ENCODE assay signal across 17 cellular contexts in genomic region chr10:7400068-7400824, GRCh38.
"Had no signal": no experiment of that assay in that cellular context is flagged by ENCODE, and none has a peak within 500 bp of the region (broad histone marks: within the 10 kb centered on the region; RNA-seq: fewer than 3 reads in every experiment).

No MANE protein-coding gene starts in this region.

- H3K9me3 ChIP-seq: breast epithelium, gastroesophageal sphincter, mucosa of descending colon, transverse colon had no signal

- ATAC-seq: gastroesophageal sphincter; left lobe of liver; mucosa of descending colon; naive thymus-derived CD8-positive, alpha-beta T cell; WTC11 had no signal

- H3K27me3 ChIP-seq: breast epithelium, dorsolateral prefrontal cortex, gastroesophageal sphincter, transverse colon had no signal

- H3K4me1 ChIP-seq: breast epithelium, transverse colon had no signal

- H3K36me3 ChIP-seq: breast epithelium, gastroesophageal sphincter, transverse colon had no signal

- FAIRE-seq: islet of Langerhans, small intestine, TTC549 had no signal

- H3K4me3 ChIP-seq: breast epithelium, dorsolateral prefrontal cortex, gastroesophageal sphincter, mucosa of descending colon, transverse colon had no signal

- H3K27ac ChIP-seq: breast epithelium, gastroesophageal sphincter, transverse colon had no signal

- DNase-seq: activated CD4-positive, alpha-beta T cell treated with anti-CD3 and anti-CD28 coated beads for 48 hours; activated CD8-positive, alpha-beta memory T cell treated with anti-CD3 and anti-CD28 coated beads, Interleukin-2, amount 50 U/mL, for 48 hours; mucosa of descending colon; naive thymus-derived CD8-positive, alpha-beta T cell; posterior cingulate gyrus; small intestine; stimulated activated CD4-positive, alpha-beta T cell treated with anti-CD3 and anti-CD28 coated beads, Interleukin-4, amount 100 ng/mL, for 24 hours; stimulated activated naive CD4-positive, alpha-beta T cell treated with Interleukin-2 at 50 U/mL for 16 hours; T-helper 2 cell; transverse colon had no signal
